In the genomic region with DNA sequence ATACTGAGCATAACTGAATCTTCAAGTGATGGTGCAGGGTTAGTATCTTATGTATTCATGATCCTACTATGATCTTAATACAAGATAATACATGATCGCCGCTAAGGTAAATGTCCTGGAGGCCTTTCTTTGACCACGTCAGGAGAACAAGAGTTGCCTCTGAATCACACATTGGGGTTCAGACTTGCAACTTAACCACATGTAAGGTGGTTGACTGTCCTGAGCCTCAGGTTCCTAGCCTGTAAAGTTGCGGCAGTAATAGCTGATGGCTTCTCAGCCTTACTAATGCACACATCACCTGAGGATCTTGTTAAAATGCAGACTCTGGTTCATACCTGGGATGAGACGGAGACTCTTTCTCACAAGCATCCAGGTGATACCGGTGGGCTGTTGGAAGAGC, we compare ENCODE assay signal across 29 cellular contexts.
"Had no signal": no experiment of that assay in that cellular context is flagged by ENCODE, and none has a peak within 500 bp of the region (broad histone marks: within the 10 kb centered on the region; RNA-seq: fewer than 3 reads in every experiment).

No MANE protein-coding gene starts in this region.

- H3K9me3 Mint-ChIP-seq: mesothelial cell of epicardium; naive B cell; natural killer cell treated with Interleukin-12 subunit alpha and Interleukin-12 subunit beta and Interleukin-15 and Interleukin-18, amount 100 ng/mL, for 72 hours; neural crest cell; stimulated activated effector memory CD8-positive, alpha-beta T cell treated with anti-CD3 and anti-CD28 coated beads, Interleukin-12 subunit alpha, Interleukin-12 subunit beta, amount 100 ng/mL, for 72 hours had no signal

- ATAC-seq: gastroesophageal sphincter; left colon; lower lobe of right lung; mucosa of descending colon; natural killer cell treated with Interleukin-12 subunit alpha and Interleukin-12 subunit beta and Interleukin-15 and Interleukin-18, amount 100 ng/mL, for 72 hours; stimulated activated effector memory CD8-positive, alpha-beta T cell treated with anti-CD3 and anti-CD28 coated beads, Interleukin-12 subunit alpha, Interleukin-12 subunit beta, amount 100 ng/mL, for 72 hours had no signal

- H3K27ac Mint-ChIP-seq: mesothelial cell of epicardium; natural killer cell treated with Interleukin-12 subunit alpha and Interleukin-12 subunit beta and Interleukin-15 and Interleukin-18, amount 100 ng/mL, for 72 hours; progenitor cell of endocrine pancreas; stimulated activated effector memory CD8-positive, alpha-beta T cell treated with anti-CD3 and anti-CD28 coated beads, Interleukin-12 subunit alpha, Interleukin-12 subunit beta, amount 100 ng/mL, for 72 hours had no signal

- H3K4me1 ChIP-seq: lower lobe of right lung had no signal

- H3K36me3 ChIP-seq: thyroid gland, vagina had no signal

- H3K4me3 ChIP-seq: coronary artery, gastroesophageal sphincter, heart left ventricle, hepatocyte, lower lobe of right lung, mucosa of descending colon, smooth muscle cell, stomach, thyroid gland, vagina had no signal

- H3K4me1 Mint-ChIP-seq: neural crest cell had no signal

- H3K27me3 Mint-ChIP-seq: naive B cell; natural killer cell treated with Interleukin-12 subunit alpha and Interleukin-12 subunit beta and Interleukin-15 and Interleukin-18, amount 100 ng/mL, for 72 hours; progenitor cell of endocrine pancreas had no signal

- H3K27ac ChIP-seq: gastroesophageal sphincter, hepatocyte, lower lobe of right lung, neutrophil, parathyroid adenoma, thyroid gland, vagina had no signal

- H3K4me2 ChIP-seq: hepatocyte, smooth muscle cell had no signal

- H3K9ac ChIP-seq: parathyroid adenoma had no signal

- DNase-seq: dermis blood vessel endothelial cell; effector memory CD4-positive, alpha-beta T cell; heart left ventricle; kidney glomerular epithelial cell; left colon; left ventricle myocardium superior; lower lobe of right lung; mesenchymal stem cell; mucosa of descending colon; naive B cell; stimulated activated CD4-positive, alpha-beta T cell treated with anti-CD3 and anti-CD28 coated beads, Interleukin-12 subunit alpha, Interleukin-12 subunit beta, amount 100 ng/mL, for 4 hours; stimulated activated CD4-positive, alpha-beta T cell treated with anti-CD3 and anti-CD28 coated beads, Interleukin-1b, Interleukin-23, amount 100 ng/mL, for 48 hours; stimulated activated CD4-positive, alpha-beta T cell treated with anti-CD3 and anti-CD28 coated beads, Interleukin-4, amount 100 ng/mL, for 1 hour; stimulated activated naive CD4-positive, alpha-beta T cell treated with Interleukin-2 at 50 U/mL for 16 hours; stomach; thyroid gland; trophoblast cell had no signal

- H3K4me3 Mint-ChIP-seq: mesothelial cell of epicardium; naive B cell; natural killer cell treated with Interleukin-12 subunit alpha and Interleukin-12 subunit beta and Interleukin-15 and Interleukin-18, amount 100 ng/mL, for 72 hours; neural crest cell; stimulated activated effector memory CD8-positive, alpha-beta T cell treated with anti-CD3 and anti-CD28 coated beads, Interleukin-12 subunit alpha, Interleukin-12 subunit beta, amount 100 ng/mL, for 72 hours had no signal

- H3K9me3 ChIP-seq: gastroesophageal sphincter, heart left ventricle, lower lobe of right lung, mucosa of descending colon, neutrophil, stomach, thyroid gland, vagina had no signal

- H3K27me3 ChIP-seq: gastroesophageal sphincter, heart left ventricle, hepatocyte, neutrophil, stomach, thyroid gland, vagina had no signal
